ENCODE assay signal across 8 cellular contexts in the genomic region with DNA sequence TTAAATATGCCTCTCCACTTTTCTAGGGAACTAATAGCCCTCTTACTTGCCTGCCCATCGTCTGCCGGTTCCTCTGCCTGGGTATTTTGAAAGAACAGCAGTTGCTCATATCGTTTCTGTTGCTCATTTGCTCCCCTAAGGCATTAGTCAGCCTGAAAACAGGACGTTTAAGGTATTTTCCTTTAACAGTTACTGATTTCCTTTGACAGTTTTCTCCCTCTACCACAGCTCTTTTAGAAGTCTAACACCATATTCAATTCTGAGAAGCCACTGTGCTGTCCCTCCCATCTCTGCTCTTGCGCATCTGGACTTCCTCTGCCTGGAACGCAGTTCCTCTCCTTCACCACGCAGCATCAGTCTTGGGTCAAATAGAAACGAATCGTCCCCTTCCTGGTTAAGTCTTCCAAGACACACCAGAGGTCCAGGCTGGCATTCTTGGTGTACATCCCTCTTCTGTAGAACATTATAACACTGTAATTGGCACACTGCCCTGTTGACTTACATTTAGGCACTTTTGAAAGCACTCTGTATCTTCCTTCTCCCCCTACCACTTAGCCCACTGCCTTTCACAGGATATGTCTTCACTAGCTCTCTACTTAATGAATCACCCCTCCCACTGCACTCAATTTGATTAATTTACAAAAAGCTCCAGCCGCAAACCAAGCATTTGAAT.
DNase-seq lines count a peak whose midpoint lies in the region; ATAC-seq and TF ChIP-seq lines count a peak whose summit lies in the region.

No MANE protein-coding gene starts in this region.

- H3K36me3 Mint-ChIP-seq in activated CD4-positive, alpha-beta T cell treated with anti-CD3 and anti-CD28 coated beads, Interleukin-2, amount 10 ng/mL, durations not matched to agents 24 days and 14 days (ENCODE audit: low read depth): peaks cover 66% of the 10 kb centered on the region

- peak; percentile 60 for DNase-seq in GM04503 (ENCODE audit: low read depth)
- peak; percentile 92 for DNase-seq in activated CD4-positive, alpha-beta T cell treated with anti-CD3 and anti-CD28 coated beads, Interleukin-2, amount 10 ng/mL, durations not matched to agents 24 days and 14 days
- peak; percentile 68 for DNase-seq in dedifferentiated amniotic fluid mesenchymal stem cell (ENCODE audit: extremely low spot score)
- DNase-seq in middle frontal gyrus (ENCODE audit: extremely low spot score, low spot score): peak; percentile 24
- DNase-seq in stimulated activated CD8-positive, alpha-beta memory T cell treated with anti-CD3 and anti-CD28 coated beads, Interleukin-7, amount 100 ng/mL, for 48 hours (ENCODE audit: extremely low read depth in 1 of 2, low read depth in 1 of 2): peak; percentile 53 to 62
- DNase-seq in NCI-H526 (lab: John Stamatoyannopoulos, UW): no peak

- peak; percentile 93 for ATAC-seq in GM21786 (IDR thresholded peaks at IDR 0.05; ENCODE audit: unreplicated experiment)

- H3K9me3 Mint-ChIP-seq in activated CD4-positive, alpha-beta T cell treated with anti-CD3 and anti-CD28 coated beads, Interleukin-2, amount 10 ng/mL, durations not matched to agents 24 days and 14 days: peaks cover 10% of the 10 kb centered on the region

- no peaks in the 10 kb centered on the region for H3K27me3 ChIP-seq in Loucy (ENCODE audit: insufficient read depth, low read length, poor library complexity, severe bottlenecking)

- H3K9me3 ChIP-seq in Loucy (ENCODE audit: insufficient read depth, low read depth, low read length): peaks cover 27% of the 10 kb centered on the region

- peak overlapping the region; percentile 97 for H3K4me2 ChIP-seq in Loucy (ENCODE audit: low read depth, low read length, poor library complexity, severe bottlenecking)

- intact Hi-C loops in activated CD4-positive, alpha-beta T cell treated with anti-CD3 and anti-CD28 coated beads, Interleukin-2, amount 10 ng/mL, durations not matched to agents 24 days and 14 days (cut with micrococcal nuclease): loop anchor here (1.0 to 10.0 kb wide), 8 partner anchors 9 to 824 kb away; a partner anchor contains a TSS

- peak; percentile 39 for TF ChIP-seq CTCF in Loucy (conservative IDR thresholded peaks at IDR 0.05; ENCODE audit: low read length)

- H2AFZ ChIP-seq in Loucy (ENCODE audit: low read length): peak overlapping the region; percentile 76

- H3K4me1 ChIP-seq in Loucy (ENCODE audit: insufficient read depth, low read length, poor library complexity, severe bottlenecking): peaks cover 37% of the 10 kb centered on the region

- no peaks in the 10 kb centered on the region for H3K27me3 Mint-ChIP-seq in activated CD4-positive, alpha-beta T cell treated with anti-CD3 and anti-CD28 coated beads, Interleukin-2, amount 10 ng/mL, durations not matched to agents 24 days and 14 days

- peak overlapping the region; percentile 92 for H3K4me3 Mint-ChIP-seq in activated CD4-positive, alpha-beta T cell treated with anti-CD3 and anti-CD28 coated beads, Interleukin-2, amount 10 ng/mL, durations not matched to agents 24 days and 14 days

- H3K4me3 ChIP-seq in Loucy (ENCODE audit: low read length, poor library complexity, severe bottlenecking): peak overlapping the region; percentile 88

- H3K36me3 ChIP-seq in Loucy (ENCODE audit: insufficient read depth, low read length): peaks cover 20% of the 10 kb centered on the region

- no peaks in the 10 kb centered on the region for H4K20me1 ChIP-seq in Loucy (ENCODE audit: insufficient read depth, low read length, poor library complexity, severe bottlenecking)

- H3K9ac ChIP-seq in Loucy (ENCODE audit: low read depth, low read length, poor library complexity, severe bottlenecking): peak overlapping the region; percentile 93

- peak overlapping the region; percentile 98 for H3K27ac Mint-ChIP-seq in activated CD4-positive, alpha-beta T cell treated with anti-CD3 and anti-CD28 coated beads, Interleukin-2, amount 10 ng/mL, durations not matched to agents 24 days and 14 days

- H3K9me2 ChIP-seq in Loucy (replicated peaks; ENCODE audit: low read depth, low read length): no peaks in the 10 kb centered on the region

- peaks cover 31% of the 10 kb centered on the region for H3K79me2 ChIP-seq in Loucy (ENCODE audit: insufficient read depth, low read length)

- H3F3A ChIP-seq in Loucy (ENCODE audit: low read depth): peaks cover 5% of the 10 kb centered on the region

- peaks cover 31% of the 10 kb centered on the region for H3K4me1 Mint-ChIP-seq in activated CD4-positive, alpha-beta T cell treated with anti-CD3 and anti-CD28 coated beads, Interleukin-2, amount 10 ng/mL, durations not matched to agents 24 days and 14 days

Comparison
In these comparisons a context has a peak if more than half of its experiments do, and no peak if none do; other contexts are left out.
1. DNase-seq: peak in GM04503 (single experiment), activated CD4-positive, alpha-beta T cell treated with anti-CD3 and anti-CD28 coated beads, Interleukin-2, amount 10 ng/mL, durations not matched to agents 24 days and 14 days (single experiment), dedifferentiated amniotic fluid mesenchymal stem cell (single experiment), middle frontal gyrus (single experiment) and stimulated activated CD8-positive, alpha-beta memory T cell treated with anti-CD3 and anti-CD28 coated beads, Interleukin-7, amount 100 ng/mL, for 48 hours (2 of 2); none in NCI-H526 (0 of 2).